In the genomic region with DNA sequence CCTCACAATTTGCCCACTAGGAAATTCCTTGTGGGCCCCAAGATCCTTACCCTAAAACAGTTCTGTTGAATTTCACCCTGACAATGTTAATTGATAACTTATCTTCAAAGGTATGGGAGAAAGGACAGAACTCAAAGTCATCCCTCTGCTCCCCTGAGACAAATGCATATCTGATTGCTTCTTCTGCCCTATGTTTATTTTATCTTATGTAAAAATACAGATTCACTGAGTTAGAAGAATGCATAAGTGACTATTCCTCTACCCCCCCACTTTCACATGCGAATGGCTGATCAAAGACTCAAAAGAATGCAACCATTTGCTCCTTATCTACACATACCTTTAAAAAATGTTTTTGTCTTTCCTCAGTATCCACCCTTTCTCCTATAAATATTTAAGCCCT, we compare ENCODE assay signal across 1 cellular context.
TF ChIP-seq lines count a peak whose summit lies in the region.

No MANE protein-coding gene starts in this region.

TF ChIP-seq in HepG2, 621 proteins besides CTCF, POLR2A, EP300 and RAD21 (continued from another document):
- TF ChIP-seq, protein P1, sequence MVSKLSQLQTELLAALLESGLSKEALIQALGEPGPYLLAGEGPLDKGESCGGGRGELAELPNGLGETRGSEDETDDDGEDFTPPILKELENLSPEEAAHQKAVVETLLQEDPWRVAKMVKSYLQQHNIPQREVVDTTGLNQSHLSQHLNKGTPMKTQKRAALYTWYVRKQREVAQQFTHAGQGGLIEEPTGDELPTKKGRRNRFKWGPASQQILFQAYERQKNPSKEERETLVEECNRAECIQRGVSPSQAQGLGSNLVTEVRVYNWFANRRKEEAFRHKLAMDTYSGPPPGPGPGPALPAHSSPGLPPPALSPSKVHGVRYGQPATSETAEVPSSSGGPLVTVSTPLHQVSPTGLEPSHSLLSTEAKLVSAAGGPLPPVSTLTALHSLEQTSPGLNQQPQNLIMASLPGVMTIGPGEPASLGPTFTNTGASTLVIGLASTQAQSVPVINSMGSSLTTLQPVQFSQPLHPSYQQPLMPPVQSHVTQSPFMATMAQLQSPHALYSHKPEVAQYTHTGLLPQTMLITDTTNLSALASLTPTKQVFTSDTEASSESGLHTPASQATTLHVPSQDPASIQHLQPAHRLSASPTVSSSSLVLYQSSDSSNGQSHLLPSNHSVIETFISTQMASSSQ (IDR thresholded peaks at IDR 0.05; ENCODE audit: low read depth), result peak; percentile 65; the same call in 1 of the 2 replicates
- TF ChIP-seq, protein P1 (CRISPR knock-in tag; IDR thresholded peaks at IDR 0.05; ENCODE audit: borderline replicate concordance), result peak; percentile 30; the same call in 1 of the 2 replicates
- 0 out of 2 replicates have a peak, but pooled peaks have one; percentile 29 for TF ChIP-seq TCF7L2 (IDR thresholded peaks at IDR 0.05; ENCODE audit: low read depth, low read length)
- peak; percentile 46; the same call in 1 of the 2 replicates for TF ChIP-seq CREM (IDR thresholded peaks at IDR 0.05)
- TF ChIP-seq CREM (CRISPR knock-in tag; IDR thresholded peaks at IDR 0.05), result no peak
- TF ChIP-seq, protein P2, sequence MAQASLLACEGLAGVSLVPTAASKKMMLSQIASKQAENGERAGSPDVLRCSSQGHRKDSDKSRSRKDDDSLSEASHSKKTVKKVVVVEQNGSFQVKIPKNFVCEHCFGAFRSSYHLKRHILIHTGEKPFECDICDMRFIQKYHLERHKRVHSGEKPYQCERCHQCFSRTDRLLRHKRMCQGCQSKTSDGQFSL (CRISPR knock-in tag; IDR thresholded peaks at IDR 0.05), result peak; percentile 66; the same call in 1 of the 2 replicates
- 0 out of 2 replicates have a peak, but pooled peaks have one; percentile 4 for TF ChIP-seq ELF3 (CRISPR knock-in tag; IDR thresholded peaks at IDR 0.05)
- TF ChIP-seq TARDBP (CRISPR knock-in tag; IDR thresholded peaks at IDR 0.05), result no peak
